In genomic region chr6:119506631-119507174, GRCh38 we compare ENCODE assay signal across 22 cellular contexts.
"Had no signal": no experiment of that assay in that cellular context is flagged by ENCODE, and none has a peak within 500 bp of the region (broad histone marks: within the 10 kb centered on the region; RNA-seq: fewer than 3 reads in every experiment).

No MANE protein-coding gene starts in this region.

- FAIRE-seq: colon, endothelial cell of umbilical vein, frontal cortex had no signal

- DNase-seq: colonic mucosa; cortex of kidney; dermis blood vessel endothelial cell; dorsolateral prefrontal cortex; effector CD4-positive, alpha-beta T cell; effector CD8-positive, alpha-beta T cell; effector memory CD4-positive, alpha-beta T cell; effector memory CD8-positive, alpha-beta T cell; endodermal cell; erythroblast; esophagus squamous epithelium; foreskin fibroblast; foreskin keratinocyte; foreskin melanocyte; gastrocnemius medialis; glutamatergic neuron; head of caudate nucleus; heart left ventricle; heart right ventricle had no signal
